In the genomic region with DNA sequence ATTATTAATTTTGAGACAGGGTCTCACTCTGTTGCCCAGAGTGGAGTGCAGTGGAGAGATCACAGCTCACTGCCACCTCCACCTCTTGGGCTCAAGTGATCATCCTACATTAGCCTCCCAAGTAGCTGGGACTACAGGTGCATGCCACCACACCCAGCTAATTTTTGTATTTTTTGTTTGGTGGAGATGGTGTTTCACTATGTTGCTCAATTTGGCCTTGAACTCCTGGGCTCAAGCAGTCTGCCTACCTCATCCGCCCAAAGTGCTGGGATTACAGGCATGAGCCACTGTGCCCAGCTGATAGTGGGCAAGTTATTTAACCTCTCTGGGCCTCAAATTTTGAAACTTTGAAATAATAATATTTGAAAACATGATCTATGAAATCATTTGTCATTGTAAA, we compare ENCODE assay signal across 21 cellular contexts. TPM values are rescaled to one million over a fixed set of nuclear protein-coding genes. Genes with fewer than 3 reads are reported as not detected.
DNase-seq lines count a peak whose midpoint lies in the region; ATAC-seq and TF ChIP-seq lines count a peak whose summit lies in the region.
"Had no signal": no experiment of that assay in that cellular context is flagged by ENCODE, and none has a peak within 500 bp of the region (broad histone marks: within the 10 kb centered on the region; RNA-seq: fewer than 3 reads in every experiment).

No MANE protein-coding gene starts in this region.

- H3K4me3 ChIP-seq in liver (ENCODE audit: low read depth in 1 of 3, low read length in 3 of 3) = no peak overlapping the region
- H3K4me3 ChIP-seq: BLaER1 had no signal

- H3K36me3 ChIP-seq in liver (ENCODE audit: control insufficient read depth in 4 of 4, insufficient read depth in 3 of 4, low read depth in 1 of 4, low read length in 3 of 4) = peaks cover 0 to 15% (median 6%) of the 10 kb centered on the region in 4 donors
- H3K36me3 ChIP-seq: BE2C had no signal

- TF ChIP-seq RAD21 in liver (IDR thresholded peaks at IDR 0.05) = no peak

- TF ChIP-seq CTCF in liver (IDR thresholded peaks at IDR 0.05; ENCODE audit: low read depth, low read length, missing input control) (no peak), GM10266 (IDR thresholded peaks at IDR 0.05; ENCODE audit: control insufficient read depth, insufficient read depth, low read depth, missing control alignments) (no peak)

- no peak overlapping the region for H3K9ac ChIP-seq in liver (ENCODE audit: low read depth in 1 of 2, low read length in 2 of 2)
- H3K9ac ChIP-seq: BLaER1 had no signal

- H3K27ac ChIP-seq in liver (ENCODE audit: low read depth in 1 of 2, low read length in 2 of 2) = no peak overlapping the region
- H3K27ac ChIP-seq: BLaER1 had no signal

- 87% methylated on average over 1 of the region's 1 CpG for WGBS in liver

- peak; percentile 40 for ATAC-seq in left lobe of liver

- no peaks in the 10 kb centered on the region for H3K27me3 ChIP-seq in liver (ENCODE audit: control insufficient read depth in 4 of 4, insufficient read depth in 4 of 4, low read length in 3 of 4)
- H3K27me3 ChIP-seq: BE2C, BLaER1 had no signal

- no peak for DNase-seq in left lobe of liver (ENCODE audit: low spot score)
- DNase-seq in SK-N-DZ (ENCODE audit: low spot score) = no peak
- DNase-seq in NCI-H526 (lab: John Stamatoyannopoulos, UW) = no peak
- DNase-seq in GM10266 (ENCODE audit: extremely low spot score) = no peak
- DNase-seq: 8988T; ACHN; BE2C; C1 segment of cervical spinal cord; CD4-positive, alpha-beta memory T cell; CD4-positive, CD25-positive, alpha-beta regulatory T cell; CD8-positive, alpha-beta memory T cell; COR-L47; DMS 273 treated with DMSO at 0.1 percent for 48 hours; DMS153; DMS53; DMS79; DND-41; EL; GDM1 had no signal

- H3K4me1 ChIP-seq in liver (ENCODE audit: control insufficient read depth in 4 of 4, insufficient read depth in 4 of 4, low read length in 3 of 4) = no peaks in the 10 kb centered on the region
- H3K4me1 ChIP-seq: BE2C, BLaER1 had no signal

- H3K9me3 ChIP-seq in liver (ENCODE audit: control insufficient read depth in 4 of 4, low read length in 3 of 4) = no peaks in the 10 kb centered on the region
- H3K9me3 ChIP-seq: BE2C had no signal

TF ChIP-seq in liver, 16 proteins besides CTCF, POLR2A, EP300 and RAD21:
- no peak for TF ChIP-seq YY1 (IDR thresholded peaks at IDR 0.05)
- TF ChIP-seq HNF4A (conservative IDR thresholded peaks at IDR 0.05) = peak; percentile 27 to 54
TF ChIP-seq in liver: peak in this region for 1.

RNA-seq across cellular contexts. Expression of gene DCAF17, which starts 26.5 kb away (rescaled TPM):
- total RNA-seq in left lobe of liver (6.9 TPM), liver (10 to 100 TPM in 1 of 2 donors, 1 to 10 TPM in 1; 9.2 to 10.4 TPM)
- polyA plus RNA-seq in liver = 1 to 10 TPM; 2.5 to 3.0 TPM
- polyA plus RNA-seq in SK-N-DZ (2014; cell fraction: cytosol; rRNA removed) = 16.5 and 22.0 TPM in 2 replicates
- polyA plus RNA-seq in SK-N-DZ (2014; cell fraction: nucleus; rRNA removed) = 35.3 and 43.2 TPM in 2 replicates

RNA-seq across cellular contexts. Expression of gene METTL8, which starts 26.7 kb away (rescaled TPM):
- total RNA-seq in left lobe of liver (7.5 TPM), liver (1 to 10 TPM; 5.2 to 6.6 TPM)
- 1 to 10 TPM; 3.6 to 8.1 TPM for polyA plus RNA-seq in liver
- 5.1 and 9.4 TPM in 2 replicates for polyA plus RNA-seq in SK-N-DZ (2014; cell fraction: cytosol; rRNA removed)
- 6.1 and 7.4 TPM in 2 replicates for polyA plus RNA-seq in SK-N-DZ (2014; cell fraction: nucleus; rRNA removed)
